ENCODE assay signal across 1 cellular context in the genomic region with DNA sequence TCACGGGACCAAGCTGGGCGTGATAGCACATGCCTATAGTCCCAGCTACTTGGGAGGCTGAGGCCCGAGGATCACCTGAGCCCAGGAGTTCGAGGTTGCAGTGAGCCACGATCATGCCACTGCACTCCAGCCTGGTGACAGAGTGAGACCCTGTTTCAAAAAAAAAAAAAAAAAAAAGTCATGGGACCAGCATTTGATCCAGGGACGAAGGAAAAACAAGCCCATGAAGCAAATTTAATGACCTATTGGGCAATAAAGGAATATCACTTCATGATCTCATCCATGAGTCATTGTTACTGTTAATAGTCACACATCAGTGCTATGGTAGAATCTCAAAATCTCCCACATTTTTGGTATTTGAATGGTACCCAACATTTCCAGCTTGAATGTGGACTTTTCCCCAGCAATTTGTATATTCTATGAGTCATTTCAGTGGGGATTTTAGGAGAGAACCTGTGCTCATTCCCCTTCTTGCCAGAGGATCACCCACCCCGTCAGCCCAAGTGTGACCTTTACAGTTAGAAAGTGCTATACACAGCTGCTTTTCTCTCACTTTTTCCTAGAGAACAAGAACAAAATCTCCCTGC.
TF ChIP-seq lines count a peak whose summit lies in the region.

No MANE protein-coding gene starts in this region.

TF ChIP-seq in A549, 52 proteins besides CTCF, POLR2A, EP300 and RAD21 (continued from another document):
- peak; percentile 67; the same call in 1 of the 2 replicates for TF ChIP-seq HES2 (IDR thresholded peaks at IDR 0.05)
- no peak for TF ChIP-seq RNF2 (IDR thresholded peaks at IDR 0.05; ENCODE audit: borderline replicate concordance, low read depth)
